Comparison of ENCODE assay signal across 8 cellular contexts in genomic region chr21:34887729-34888568, GRCh38.
DNase-seq lines count a peak whose midpoint lies in the region; ATAC-seq, FAIRE-seq and TF ChIP-seq lines count a peak whose summit lies in the region.

No MANE protein-coding gene starts in this region.

- TF ChIP-seq CTCF in AG10803 (conservative IDR thresholded peaks at IDR 0.05; ENCODE audit: low read length), result no peak

- DNase-seq in AG10803 (ENCODE audit: low read depth) (peak; percentile 96), SW480 (ENCODE audit: low spot score) (peak; percentile 95), left cardiac atrium (peak; percentile 85), pulmonary artery endothelial cell (ENCODE audit: low read depth, low spot score) (peak; percentile 66), urothelium cell line (ENCODE audit: low spot score) (peak; percentile 64)
- peak; percentile 79 for DNase-seq in Jurkat, Clone E6-1 (ENCODE audit: low read depth, low spot score)
- peak; percentile 89 for DNase-seq in activated naive CD8-positive, alpha-beta T cell treated with anti-CD3 and anti-CD28 coated beads, Interleukin-2, amount 50 U/mL, for 16 hours (ENCODE audit: low read depth, low spot score)

- ATAC-seq in GM19372 (IDR thresholded peaks at IDR 0.05; ENCODE audit: low read depth, unreplicated experiment) (peak; percentile 32), left cardiac atrium (peak; percentile 34 to 77)

- peak overlapping the region; percentile 81 for H3K4me3 ChIP-seq in AG10803 (ENCODE audit: low read length)
- peak overlapping the region; percentile 74 for H3K4me3 ChIP-seq in Jurkat, Clone E6-1 (ENCODE audit: low read length)

- FAIRE-seq in urothelium cell line (lab: Jason Lieb, UNC), result no peak

- intact Hi-C loops in left cardiac atrium (cut with DNase I), result loop anchor here (5.0 to 10.0 kb wide), 5 partner anchors 141 to 1037 kb away; no protein-coding TSS in a partner anchor

Comparison
In these comparisons a context has a peak if more than half of its experiments do, and no peak if none do; other contexts are left out.
1. Peak in every context shown above with its lines: DNase-seq, ATAC-seq and H3K4me3 ChIP-seq.